In the genomic region with DNA sequence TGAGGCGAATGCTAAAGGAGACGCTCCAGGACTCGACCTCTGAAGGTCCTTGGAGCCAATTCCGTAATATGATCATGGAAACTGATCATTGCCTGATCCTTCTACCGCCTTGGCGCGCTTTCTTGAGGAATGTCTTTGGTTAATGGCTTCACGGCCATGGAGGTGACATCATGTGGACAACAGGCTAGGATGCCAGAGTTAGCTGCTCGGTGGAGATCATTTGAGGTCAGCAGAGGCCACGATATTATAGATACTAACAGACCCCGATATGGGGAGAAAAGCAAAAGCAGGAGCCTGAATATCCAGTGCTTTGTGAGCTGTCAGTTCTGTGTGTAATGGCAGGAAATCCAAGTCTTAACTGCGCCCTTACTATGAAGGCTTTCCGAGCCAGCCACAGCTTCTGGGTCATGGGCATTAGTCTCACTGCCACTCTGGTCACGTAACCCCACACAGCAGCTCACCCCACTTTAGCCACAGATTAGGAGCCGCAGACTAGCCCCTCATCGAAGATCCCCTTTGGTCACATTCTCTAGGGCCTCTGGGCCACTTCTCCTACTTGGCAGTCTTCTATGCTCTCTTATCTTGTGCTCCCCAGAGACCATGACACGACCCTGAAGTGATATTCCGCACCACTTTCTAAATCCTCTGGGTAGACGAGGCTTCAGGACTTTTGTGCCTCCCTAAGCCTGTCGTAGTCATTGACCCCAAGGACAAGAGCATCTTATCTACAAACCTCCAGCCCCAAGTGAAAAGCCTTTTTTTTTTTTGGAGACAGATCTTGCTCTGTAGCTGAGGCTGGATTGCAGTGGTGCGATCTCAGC, we compare ENCODE assay signal across 1 cellular context.
TF ChIP-seq lines count a peak whose summit lies in the region.

No MANE protein-coding gene starts in this region.

TF ChIP-seq in HCT116, 20 proteins besides CTCF, POLR2A, EP300 and RAD21 (continued from another document):
- TF ChIP-seq, protein P1, sequence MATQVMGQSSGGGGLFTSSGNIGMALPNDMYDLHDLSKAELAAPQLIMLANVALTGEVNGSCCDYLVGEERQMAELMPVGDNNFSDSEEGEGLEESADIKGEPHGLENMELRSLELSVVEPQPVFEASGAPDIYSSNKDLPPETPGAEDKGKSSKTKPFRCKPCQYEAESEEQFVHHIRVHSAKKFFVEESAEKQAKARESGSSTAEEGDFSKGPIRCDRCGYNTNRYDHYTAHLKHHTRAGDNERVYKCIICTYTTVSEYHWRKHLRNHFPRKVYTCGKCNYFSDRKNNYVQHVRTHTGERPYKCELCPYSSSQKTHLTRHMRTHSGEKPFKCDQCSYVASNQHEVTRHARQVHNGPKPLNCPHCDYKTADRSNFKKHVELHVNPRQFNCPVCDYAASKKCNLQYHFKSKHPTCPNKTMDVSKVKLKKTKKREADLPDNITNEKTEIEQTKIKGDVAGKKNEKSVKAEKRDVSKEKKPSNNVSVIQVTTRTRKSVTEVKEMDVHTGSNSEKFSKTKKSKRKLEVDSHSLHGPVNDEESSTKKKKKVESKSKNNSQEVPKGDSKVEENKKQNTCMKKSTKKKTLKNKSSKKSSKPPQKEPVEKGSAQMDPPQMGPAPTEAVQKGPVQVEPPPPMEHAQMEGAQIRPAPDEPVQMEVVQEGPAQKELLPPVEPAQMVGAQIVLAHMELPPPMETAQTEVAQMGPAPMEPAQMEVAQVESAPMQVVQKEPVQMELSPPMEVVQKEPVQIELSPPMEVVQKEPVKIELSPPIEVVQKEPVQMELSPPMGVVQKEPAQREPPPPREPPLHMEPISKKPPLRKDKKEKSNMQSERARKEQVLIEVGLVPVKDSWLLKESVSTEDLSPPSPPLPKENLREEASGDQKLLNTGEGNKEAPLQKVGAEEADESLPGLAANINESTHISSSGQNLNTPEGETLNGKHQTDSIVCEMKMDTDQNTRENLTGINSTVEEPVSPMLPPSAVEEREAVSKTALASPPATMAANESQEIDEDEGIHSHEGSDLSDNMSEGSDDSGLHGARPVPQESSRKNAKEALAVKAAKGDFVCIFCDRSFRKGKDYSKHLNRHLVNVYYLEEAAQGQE (IDR thresholded peaks at IDR 0.05; ENCODE audit: low read depth): no peak
- no peak for TF ChIP-seq EZH2phosphoT487 (IDR thresholded peaks at IDR 0.05; ENCODE audit: borderline replicate concordance)
- no peak for TF ChIP-seq TCF7L2 (IDR thresholded peaks at IDR 0.05; ENCODE audit: borderline replicate concordance, extremely low read depth, insufficient read depth, insufficient read length)
- TF ChIP-seq, protein P2, sequence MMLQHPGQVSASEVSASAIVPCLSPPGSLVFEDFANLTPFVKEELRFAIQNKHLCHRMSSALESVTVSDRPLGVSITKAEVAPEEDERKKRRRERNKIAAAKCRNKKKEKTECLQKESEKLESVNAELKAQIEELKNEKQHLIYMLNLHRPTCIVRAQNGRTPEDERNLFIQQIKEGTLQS (IDR thresholded peaks at IDR 0.05): no peak
- TF ChIP-seq YY1 (IDR thresholded peaks at IDR 0.05; ENCODE audit: extremely low read depth, insufficient replicate concordance, low read depth, low read length): no peak
- TF ChIP-seq, protein P3, sequence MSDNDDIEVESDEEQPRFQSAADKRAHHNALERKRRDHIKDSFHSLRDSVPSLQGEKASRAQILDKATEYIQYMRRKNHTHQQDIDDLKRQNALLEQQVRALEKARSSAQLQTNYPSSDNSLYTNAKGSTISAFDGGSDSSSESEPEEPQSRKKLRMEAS (IDR thresholded peaks at IDR 0.05): no peak
- no peak; the same call in 1 of the 2 replicates for TF ChIP-seq SRF (IDR thresholded peaks at IDR 0.05; ENCODE audit: low read depth)
- TF ChIP-seq JUND (IDR thresholded peaks at IDR 0.05): no peak
- no peak for TF ChIP-seq FOSL1 (IDR thresholded peaks at IDR 0.05; ENCODE audit: low read depth)
- no peak for TF ChIP-seq ZFX (IDR thresholded peaks at IDR 0.05)
- no peak for TF ChIP-seq SIN3A (IDR thresholded peaks at IDR 0.05; ENCODE audit: low read depth)
- no peak for TF ChIP-seq EGR1 (IDR thresholded peaks at IDR 0.05; ENCODE audit: low read depth)
- no peak for TF ChIP-seq ELF1 (IDR thresholded peaks at IDR 0.05; ENCODE audit: borderline replicate concordance, low read depth)
- TF ChIP-seq, protein P4, sequence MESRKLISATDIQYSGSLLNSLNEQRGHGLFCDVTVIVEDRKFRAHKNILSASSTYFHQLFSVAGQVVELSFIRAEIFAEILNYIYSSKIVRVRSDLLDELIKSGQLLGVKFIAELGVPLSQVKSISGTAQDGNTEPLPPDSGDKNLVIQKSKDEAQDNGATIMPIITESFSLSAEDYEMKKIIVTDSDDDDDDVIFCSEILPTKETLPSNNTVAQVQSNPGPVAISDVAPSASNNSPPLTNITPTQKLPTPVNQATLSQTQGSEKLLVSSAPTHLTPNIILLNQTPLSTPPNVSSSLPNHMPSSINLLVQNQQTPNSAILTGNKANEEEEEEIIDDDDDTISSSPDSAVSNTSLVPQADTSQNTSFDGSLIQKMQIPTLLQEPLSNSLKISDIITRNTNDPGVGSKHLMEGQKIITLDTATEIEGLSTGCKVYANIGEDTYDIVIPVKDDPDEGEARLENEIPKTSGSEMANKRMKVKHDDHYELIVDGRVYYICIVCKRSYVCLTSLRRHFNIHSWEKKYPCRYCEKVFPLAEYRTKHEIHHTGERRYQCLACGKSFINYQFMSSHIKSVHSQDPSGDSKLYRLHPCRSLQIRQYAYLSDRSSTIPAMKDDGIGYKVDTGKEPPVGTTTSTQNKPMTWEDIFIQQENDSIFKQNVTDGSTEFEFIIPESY (IDR thresholded peaks at IDR 0.05; ENCODE audit: extremely low read depth, insufficient replicate concordance, low read length): no peak
- no peak for TF ChIP-seq SP1 (IDR thresholded peaks at IDR 0.05; ENCODE audit: low read depth)
- no peak for TF ChIP-seq POLR2AphosphoS5 (IDR thresholded peaks at IDR 0.05; ENCODE audit: low read depth, low read length)
- TF ChIP-seq CEBPB (IDR thresholded peaks at IDR 0.05; ENCODE audit: low read depth): no peak
